In the genomic region with DNA sequence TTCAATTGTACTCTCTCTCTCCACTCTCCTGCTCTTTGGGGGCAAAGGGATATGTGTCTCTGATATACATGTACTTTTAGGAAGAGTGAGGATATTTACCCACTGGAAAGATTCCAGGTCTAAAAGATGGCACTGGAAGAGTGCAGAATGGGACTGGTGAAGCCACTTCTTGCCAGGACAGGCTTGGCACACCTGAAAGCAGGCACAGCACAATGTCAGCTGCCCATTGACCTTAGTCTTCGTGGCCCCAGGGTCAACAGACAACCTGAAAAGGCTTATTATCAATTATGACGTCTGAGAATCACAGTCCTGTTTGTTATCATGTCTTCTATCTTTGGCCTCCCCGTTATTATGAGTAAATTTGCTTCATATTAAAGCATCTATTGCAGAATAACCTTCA, we compare ENCODE assay signal across 8 cellular contexts.
"Had no signal": no experiment of that assay in that cellular context is flagged by ENCODE, and none has a peak within 500 bp of the region (broad histone marks: within the 10 kb centered on the region; RNA-seq: fewer than 3 reads in every experiment).

No MANE protein-coding gene starts in this region.

- FAIRE-seq: G401.6, GM12878, GM12891, GM12892, GM18507, GM19239 had no signal

- ATAC-seq: GM12878 had no signal

- H3K4me3 ChIP-seq: GM12878 had no signal

- DNase-seq: GDM1, GF-D8 had no signal
